Comparison of ENCODE assay signal across 8 cellular contexts in the genomic region with DNA sequence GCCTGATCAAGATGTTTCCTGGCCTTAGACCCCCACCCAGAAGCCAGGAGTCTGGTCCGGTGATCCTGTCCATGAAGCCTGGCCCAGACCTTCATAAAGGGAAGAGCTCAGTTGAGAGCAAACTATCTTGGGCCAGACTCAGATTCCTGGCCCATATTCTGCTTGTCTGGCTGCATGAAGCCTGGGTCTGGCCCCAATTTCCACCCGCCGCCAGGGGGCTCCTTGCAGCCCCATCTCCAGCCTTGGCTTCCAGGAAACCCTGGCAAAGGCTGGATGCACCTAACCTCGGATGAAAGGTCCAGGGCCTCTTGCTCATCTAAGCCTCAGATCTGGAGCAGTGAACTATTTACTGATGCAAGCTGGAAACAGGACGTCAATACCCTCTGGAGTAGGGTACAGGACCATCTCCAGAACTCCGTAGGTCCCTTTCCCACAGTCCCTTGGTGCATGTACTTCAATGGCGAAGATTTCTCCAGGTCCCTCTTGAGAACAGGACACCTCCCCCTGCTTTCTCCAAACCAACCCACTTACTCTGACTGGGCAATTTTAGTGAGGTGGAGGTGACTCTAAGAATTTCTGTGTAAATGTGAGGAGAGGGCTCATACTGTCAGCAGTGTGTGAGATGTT. TPM values are rescaled to one million over a fixed set of nuclear protein-coding genes. Genes with fewer than 3 reads are reported as not detected.
DNase-seq lines count a peak whose midpoint lies in the region; ATAC-seq and TF ChIP-seq lines count a peak whose summit lies in the region.

No MANE protein-coding gene starts in this region.

- H3K4me3 Mint-ChIP-seq in activated T-cell treated with anti-CD3 and anti-CD28 coated beads, Interleukin-2, amount 50 U/mL, for 24 hours, result no peak overlapping the region
- no peak overlapping the region for H3K4me3 Mint-ChIP-seq in activated T-cell treated with anti-CD3 and anti-CD28 coated beads, Interleukin-2, amount 50 U/mL, for 4 hours
- H3K4me3 Mint-ChIP-seq in neural crest cell, result peak overlapping the region; percentile 38

- DNase-seq in activated T-cell treated with anti-CD3 and anti-CD28 coated beads, Interleukin-2, amount 50 U/mL, for 24 hours, result peak; percentile 53
- no peak for DNase-seq in activated T-cell treated with anti-CD3 and anti-CD28 coated beads, Interleukin-2, amount 50 U/mL, for 4 hours
- DNase-seq in LNCaP clone FGC (ENCODE audit: low read depth) (peak; percentile 33), body of pancreas (peak in 3 of 4 donors; percentile 35 to 70 (median 47)), neural crest cell (ENCODE audit: low read depth, low spot score) (peak; percentile 59), DMS79 treated with DMSO at 0.1 percent for 48 hours (lab: John Stamatoyannopoulos, UW) (no peak), ureter (ENCODE audit: low spot score) (no peak)

- no peak for TF ChIP-seq POLR2A in body of pancreas (IDR thresholded peaks at IDR 0.05)

- no peak overlapping the region for H3K4me3 ChIP-seq in LNCaP clone FGC (ENCODE audit: low read depth, low read length)
- no peak overlapping the region for H3K4me3 ChIP-seq in body of pancreas

- no peaks in the 10 kb centered on the region for H3K36me3 Mint-ChIP-seq in activated T-cell treated with anti-CD3 and anti-CD28 coated beads, Interleukin-2, amount 50 U/mL, for 24 hours (ENCODE audit: low read depth)
- H3K36me3 Mint-ChIP-seq in activated T-cell treated with anti-CD3 and anti-CD28 coated beads, Interleukin-2, amount 50 U/mL, for 4 hours (ENCODE audit: insufficient read depth), result no peaks in the 10 kb centered on the region
- peaks cover 4% of the 10 kb centered on the region for H3K36me3 Mint-ChIP-seq in neural crest cell (ENCODE audit: low read depth)

- ATAC-seq in activated T-cell treated with anti-CD3 and anti-CD28 coated beads, Interleukin-2, amount 50 U/mL, for 4 hours, result no peak
- ATAC-seq in body of pancreas, result no peak
- no peak for ATAC-seq in HG02938 (IDR thresholded peaks at IDR 0.05; ENCODE audit: unreplicated experiment)

- no peak overlapping the region for H3K27ac Mint-ChIP-seq in activated T-cell treated with anti-CD3 and anti-CD28 coated beads, Interleukin-2, amount 50 U/mL, for 24 hours
- H3K27ac Mint-ChIP-seq in neural crest cell (ENCODE audit: unreplicated experiment), result no peak overlapping the region

- peaks cover 6 to 69% of the 10 kb centered on the region in 2 donors for H3K27me3 ChIP-seq in body of pancreas

- H3K9me3 Mint-ChIP-seq in activated T-cell treated with anti-CD3 and anti-CD28 coated beads, Interleukin-2, amount 50 U/mL, for 24 hours, result no peaks in the 10 kb centered on the region
- H3K9me3 Mint-ChIP-seq in activated T-cell treated with anti-CD3 and anti-CD28 coated beads, Interleukin-2, amount 50 U/mL, for 4 hours, result no peaks in the 10 kb centered on the region
- H3K9me3 Mint-ChIP-seq in neural crest cell, result no peaks in the 10 kb centered on the region

- no peaks in the 10 kb centered on the region for H3K36me3 ChIP-seq in body of pancreas (replicated peaks in 1 of 2; ENCODE audit: insufficient read depth in 1 of 2, low read depth in 2 of 2)

- 44 to 89% methylated on average over 3 to 7 of the region's 7 CpGs for WGBS in body of pancreas, 2 donors

- intact Hi-C loops in body of pancreas (cut with DNase I), result loop anchor here (5.0 kb wide), 1 partner anchor 386 kb away; no protein-coding TSS in a partner anchor

- peaks cover 57% of the 10 kb centered on the region for H3K4me1 Mint-ChIP-seq in activated T-cell treated with anti-CD3 and anti-CD28 coated beads, Interleukin-2, amount 50 U/mL, for 24 hours (ENCODE audit: low read depth)
- H3K4me1 Mint-ChIP-seq in activated T-cell treated with anti-CD3 and anti-CD28 coated beads, Interleukin-2, amount 50 U/mL, for 4 hours (ENCODE audit: low read depth), result peaks cover 48% of the 10 kb centered on the region
- H3K4me1 Mint-ChIP-seq in neural crest cell, result peaks cover 30% of the 10 kb centered on the region

- H3K27me3 Mint-ChIP-seq in activated T-cell treated with anti-CD3 and anti-CD28 coated beads, Interleukin-2, amount 50 U/mL, for 24 hours, result peaks cover 94% of the 10 kb centered on the region
- H3K27me3 Mint-ChIP-seq in activated T-cell treated with anti-CD3 and anti-CD28 coated beads, Interleukin-2, amount 50 U/mL, for 4 hours (ENCODE audit: low read depth), result peaks cover 89% of the 10 kb centered on the region
- peaks cover 95% of the 10 kb centered on the region for H3K27me3 Mint-ChIP-seq in neural crest cell (ENCODE audit: low read depth)

- H3K27ac ChIP-seq in body of pancreas, result no peak overlapping the region

- TF ChIP-seq CTCF in LNCaP clone FGC (IDR thresholded peaks at IDR 0.05; ENCODE audit: control insufficient read depth, extremely low read depth, insufficient read depth), result peak; percentile 59
- peak; percentile 24 to 57 (median 44) for TF ChIP-seq CTCF in body of pancreas (IDR thresholded peaks at IDR 0.05)
- peak; percentile 66 for TF ChIP-seq CTCF in neural crest cell (conservative IDR thresholded peaks at IDR 0.05)

- peaks cover 57% of the 10 kb centered on the region for H3K4me1 ChIP-seq in body of pancreas

- no peaks in the 10 kb centered on the region for H3K9me3 ChIP-seq in body of pancreas

RNA-seq across cellular contexts. Expression of a gene that starts 5.6 kb away (rescaled TPM):
- under 1 TPM in 1 of 3 donors, not detected in 2; 0.05 TPM for total RNA-seq in activated T-cell treated with anti-CD3 and anti-CD28 coated beads, Interleukin-2, amount 50 U/mL, for 4 hours
- total RNA-seq in body of pancreas, result under 1 TPM in 1 of 2 donors, not detected in 1; 0.26 TPM
- total RNA-seq in neural crest cell, result 0.09 TPM in 2 replicates
- not detected for total RNA-seq in ureter

RNA-seq across cellular contexts. Expression of a gene that starts 5.6 kb away (rescaled TPM):
- not detected for total RNA-seq in activated T-cell treated with anti-CD3 and anti-CD28 coated beads, Interleukin-2, amount 50 U/mL, for 4 hours
- total RNA-seq in body of pancreas, result under 1 TPM in 1 of 2 donors, not detected in 1; 0.26 TPM
- total RNA-seq in neural crest cell, result not detected in 2 replicates
- total RNA-seq in ureter, result not detected

Comparison
In these comparisons a context has a peak if more than half of its experiments do, and no peak if none do; other contexts are left out.
1. DNase-seq: peak in activated T-cell treated with anti-CD3 and anti-CD28 coated beads, Interleukin-2, amount 50 U/mL, for 24 hours (single experiment), LNCaP clone FGC (single experiment), body of pancreas (3 of 4) and neural crest cell (single experiment); none in activated T-cell treated with anti-CD3 and anti-CD28 coated beads, Interleukin-2, amount 50 U/mL, for 4 hours (single experiment), DMS79 treated with DMSO at 0.1 percent for 48 hours (single experiment) and ureter (single experiment).
2. Peak in every context shown above with its lines, with median percentiles within 50 percentile points of each other: CTCF ChIP-seq.